In genomic region chr2:167616997-167617396, GRCh38 we compare ENCODE assay signal across 29 cellular contexts.
"Had no signal": no experiment of that assay in that cellular context is flagged by ENCODE, and none has a peak within 500 bp of the region (broad histone marks: within the 10 kb centered on the region; RNA-seq: fewer than 3 reads in every experiment).

No MANE protein-coding gene starts in this region.

- H3K36me3 ChIP-seq: stomach, suprapubic skin, thoracic aorta, thyroid gland, tibial artery, tibial nerve, transverse colon, upper lobe of left lung, upper lobe of right lung, uterus, vagina had no signal

- H3K27me3 Mint-ChIP-seq: stimulated activated memory B cell treated with anti-CD40 and anti-IgM and Interleukin-4, amounts not matched to agents 10 μg/mL and 1 μg/mL and 100 μg/mL, for 72 hours; stimulated activated naive B cell treated with anti-CD40 and anti-IgM and Interleukin-4, amounts not matched to agents 10 μg/mL and 1 μg/mL and 100 μg/mL, for 72 hours; stimulated activated naive CD8-positive, alpha-beta T cell treated with anti-CD3 and anti-CD28 coated beads, Interleukin-15, amount 100 ng/mL, for 72 hours; stimulated activated naive CD8-positive, alpha-beta T cell treated with anti-CD3 and anti-CD28 coated beads, Interleukin-15, Interleukin-2, amounts not matched to agents 100 ng/mL and 50 ng/mL, for 24 hours; type B pancreatic cell had no signal

- DNase-seq: stimulated activated CD4-positive, alpha-beta T cell treated with anti-CD3 and anti-CD28 coated beads, Interleukin-2, amount 100 ng/mL, for 48 hours; stimulated activated CD4-positive, alpha-beta T cell treated with anti-CD3 and anti-CD28 coated beads, Interleukin-4, amount 100 ng/mL, for 1 hour; stimulated activated CD4-positive, alpha-beta T cell treated with anti-CD3 and anti-CD28 coated beads, Interleukin-4, amount 100 ng/mL, for 24 hours; stimulated activated CD4-positive, alpha-beta T cell treated with anti-CD3 and anti-CD28 coated beads, Interleukin-4, amount 100 ng/mL, for 4 hours; stimulated activated CD8-positive, alpha-beta memory T cell treated with anti-CD3 and anti-CD28 coated beads, Interleukin-4, amount 100 ng/mL, for 48 hours; stimulated activated naive B cell treated with anti-CD40 and anti-IgM and Interleukin-4, amounts not matched to agents 10 μg/mL and 1 μg/mL and 100 μg/mL, for 72 hours; stimulated activated naive CD4-positive, alpha-beta T cell; stimulated activated naive CD4-positive, alpha-beta T cell treated with Interleukin-2 at 50 U/mL for 16 hours; stimulated activated naive CD8-positive, alpha-beta T cell treated with anti-CD3 and anti-CD28 coated beads, Interleukin-15, amount 100 ng/mL, for 72 hours; stimulated activated naive CD8-positive, alpha-beta T cell treated with anti-CD3 and anti-CD28 coated beads, Interleukin-15, Interleukin-2, amounts not matched to agents 100 U/mL and 50 U/mL, for 24 hours; stomach; substantia nigra; testis; thyroid gland; tibial artery; transverse colon; trophoblast cell; upper lobe of left lung; upper lobe of right lung; uterus had no signal

- H3K4me1 ChIP-seq: stomach, suprapubic skin, testis, thyroid gland, tibial artery, tibial nerve, transverse colon, upper lobe of left lung, upper lobe of right lung, uterus, vagina had no signal

- H3K4me3 Mint-ChIP-seq: stimulated activated effector memory CD8-positive, alpha-beta T cell treated with anti-CD3 and anti-CD28 coated beads, Interleukin-12 subunit alpha, Interleukin-12 subunit beta, amount 100 ng/mL, for 72 hours; stimulated activated memory B cell treated with anti-CD40 and anti-IgM and Interleukin-4, amounts not matched to agents 10 μg/mL and 1 μg/mL and 100 μg/mL, for 72 hours; stimulated activated naive B cell treated with anti-CD40 and anti-IgM and Interleukin-4, amounts not matched to agents 10 μg/mL and 1 μg/mL and 100 μg/mL, for 72 hours; stimulated activated naive CD8-positive, alpha-beta T cell treated with anti-CD3 and anti-CD28 coated beads, Interleukin-15, amount 100 ng/mL, for 72 hours; stimulated activated naive CD8-positive, alpha-beta T cell treated with anti-CD3 and anti-CD28 coated beads, Interleukin-15, Interleukin-2, amounts not matched to agents 100 ng/mL and 50 ng/mL, for 24 hours; type B pancreatic cell had no signal

- H3K9me3 ChIP-seq: stomach, suprapubic skin, testis, thoracic aorta, thyroid gland, tibial artery, tibial nerve, transverse colon, upper lobe of left lung, upper lobe of right lung, uterus, vagina had no signal

- ATAC-seq: stimulated activated effector memory CD8-positive, alpha-beta T cell treated with anti-CD3 and anti-CD28 coated beads, Interleukin-12 subunit alpha, Interleukin-12 subunit beta, amount 100 ng/mL, for 72 hours; stimulated activated memory B cell treated with anti-CD40 and anti-IgM and Interleukin-4, amounts not matched to agents 10 μg/mL and 1 μg/mL and 100 μg/mL, for 72 hours; stimulated activated naive B cell treated with anti-CD40 and anti-IgM and Interleukin-4, amounts not matched to agents 10 μg/mL and 1 μg/mL and 100 μg/mL, for 72 hours; stimulated activated naive CD8-positive, alpha-beta T cell treated with anti-CD3 and anti-CD28 coated beads, Interleukin-15, amount 100 ng/mL, for 72 hours; stimulated activated naive CD8-positive, alpha-beta T cell treated with anti-CD3 and anti-CD28 coated beads, Interleukin-15, Interleukin-2, amounts not matched to agents 100 U/mL and 50 U/mL, for 24 hours; upper lobe of right lung had no signal

- H3K4me3 ChIP-seq: stomach, suprapubic skin, testis, thoracic aorta, thyroid gland, tibial artery, tibial nerve, transverse colon, upper lobe of left lung, upper lobe of right lung, uterus, vagina had no signal

- H3K27ac Mint-ChIP-seq: stimulated activated effector memory CD8-positive, alpha-beta T cell treated with anti-CD3 and anti-CD28 coated beads, Interleukin-12 subunit alpha, Interleukin-12 subunit beta, amount 100 ng/mL, for 72 hours; stimulated activated memory B cell treated with anti-CD40 and anti-IgM and Interleukin-4, amounts not matched to agents 10 μg/mL and 1 μg/mL and 100 μg/mL, for 72 hours; stimulated activated naive B cell treated with anti-CD40 and anti-IgM and Interleukin-4, amounts not matched to agents 10 μg/mL and 1 μg/mL and 100 μg/mL, for 72 hours; stimulated activated naive CD8-positive, alpha-beta T cell treated with anti-CD3 and anti-CD28 coated beads, Interleukin-15, amount 100 ng/mL, for 72 hours; stimulated activated naive CD8-positive, alpha-beta T cell treated with anti-CD3 and anti-CD28 coated beads, Interleukin-15, Interleukin-2, amounts not matched to agents 100 ng/mL and 50 ng/mL, for 24 hours; type B pancreatic cell had no signal

- H3K27ac ChIP-seq: stomach, suprapubic skin, testis, thoracic aorta, thyroid gland, tibial artery, tibial nerve, transverse colon, upper lobe of left lung, upper lobe of right lung, uterus, vagina had no signal

- FAIRE-seq: urothelium cell line had no signal

- H3K4me1 Mint-ChIP-seq: stimulated activated effector memory CD8-positive, alpha-beta T cell treated with anti-CD3 and anti-CD28 coated beads, Interleukin-12 subunit alpha, Interleukin-12 subunit beta, amount 100 ng/mL, for 72 hours; stimulated activated memory B cell treated with anti-CD40 and anti-IgM and Interleukin-4, amounts not matched to agents 10 μg/mL and 1 μg/mL and 100 μg/mL, for 72 hours; stimulated activated naive B cell treated with anti-CD40 and anti-IgM and Interleukin-4, amounts not matched to agents 10 μg/mL and 1 μg/mL and 100 μg/mL, for 72 hours; stimulated activated naive CD8-positive, alpha-beta T cell treated with anti-CD3 and anti-CD28 coated beads, Interleukin-15, amount 100 ng/mL, for 72 hours had no signal

- H3K36me3 Mint-ChIP-seq: stimulated activated effector memory CD8-positive, alpha-beta T cell treated with anti-CD3 and anti-CD28 coated beads, Interleukin-12 subunit alpha, Interleukin-12 subunit beta, amount 100 ng/mL, for 72 hours; stimulated activated memory B cell treated with anti-CD40 and anti-IgM and Interleukin-4, amounts not matched to agents 10 μg/mL and 1 μg/mL and 100 μg/mL, for 72 hours; stimulated activated naive B cell treated with anti-CD40 and anti-IgM and Interleukin-4, amounts not matched to agents 10 μg/mL and 1 μg/mL and 100 μg/mL, for 72 hours; type B pancreatic cell had no signal

- H3K27me3 ChIP-seq: stomach, suprapubic skin, testis, thyroid gland, tibial artery, tibial nerve, transverse colon, upper lobe of left lung, upper lobe of right lung, uterus, vagina had no signal
